8 cellular contexts compared by ENCODE assay signal in genomic region chr10:114174462-114175190, GRCh38. TPM values are rescaled to one million over a fixed set of nuclear protein-coding genes. Genes with fewer than 3 reads are reported as not detected.
DNase-seq lines count a peak whose midpoint lies in the region; ATAC-seq and TF ChIP-seq lines count a peak whose summit lies in the region.

No MANE protein-coding gene starts in this region.

- TF ChIP-seq CTCF in VCaP (conservative IDR thresholded peaks at IDR 0.05) (no peak), fibroblast of villous mesenchyme (IDR thresholded peaks at IDR 0.05; ENCODE audit: insufficient read depth, low read depth, low read length) (no peak)

- peak overlapping the region; percentile 85 for H3K27ac ChIP-seq in VCaP

- DNase-seq in NCI-H2171 treated with DMSO at 0.1 percent for 48 hours (lab: John Stamatoyannopoulos, UW) (peak; percentile 55), NCI-H2171 (lab: John Stamatoyannopoulos, UW) (no peak), fibroblast of villous mesenchyme (ENCODE audit: low read depth) (peak; percentile 82), nucleus accumbens (lab: John Stamatoyannopoulos, UW) (peak in 31 of 56 donors; percentile 2 to 70 (median 46)), NCI-H1417 treated with DMSO at 0.1 percent for 48 hours (lab: John Stamatoyannopoulos, UW) (no peak)
- DNase-seq in Jurkat, Clone E6-1 (ENCODE audit: low read depth, low spot score): no peak

- ATAC-seq in GM21737 (IDR thresholded peaks at IDR 0.05; ENCODE audit: unreplicated experiment): peak; percentile 18

- peak overlapping the region; percentile 99 for H3K4me3 ChIP-seq in Jurkat, Clone E6-1 (ENCODE audit: low read length)
- H3K4me3 ChIP-seq in fibroblast of villous mesenchyme (ENCODE audit: low read depth, low read length): peak overlapping the region; percentile 99

RNA-seq across cellular contexts. Expression of gene CCDC186, which starts 0.6 kb away (rescaled TPM):
- polyA plus RNA-seq in Jurkat, Clone E6-1 (2012; ENCODE audit: insufficient read depth, insufficient read length): 5.6 TPM
- 15.1 and 22.0 TPM in 2 replicates for total RNA-seq in fibroblast of villous mesenchyme

RNA-seq across cellular contexts. Expression of gene TDRD1, which starts 4.5 kb away (rescaled TPM):
- polyA plus RNA-seq in Jurkat, Clone E6-1 (2012; ENCODE audit: insufficient read depth, insufficient read length): not detected
- total RNA-seq in fibroblast of villous mesenchyme: 0.43 and 0.64 TPM in 2 replicates

Comparison
In these comparisons a context has a peak if more than half of its experiments do, and no peak if none do; other contexts are left out.
1. DNase-seq: peak in NCI-H2171 treated with DMSO at 0.1 percent for 48 hours (single experiment), fibroblast of villous mesenchyme (single experiment) and nucleus accumbens (31 of 56); none in NCI-H2171 (single experiment), Jurkat, Clone E6-1 (single experiment) and NCI-H1417 treated with DMSO at 0.1 percent for 48 hours (single experiment).